15 cellular contexts compared by ENCODE assay signal in the genomic region with DNA sequence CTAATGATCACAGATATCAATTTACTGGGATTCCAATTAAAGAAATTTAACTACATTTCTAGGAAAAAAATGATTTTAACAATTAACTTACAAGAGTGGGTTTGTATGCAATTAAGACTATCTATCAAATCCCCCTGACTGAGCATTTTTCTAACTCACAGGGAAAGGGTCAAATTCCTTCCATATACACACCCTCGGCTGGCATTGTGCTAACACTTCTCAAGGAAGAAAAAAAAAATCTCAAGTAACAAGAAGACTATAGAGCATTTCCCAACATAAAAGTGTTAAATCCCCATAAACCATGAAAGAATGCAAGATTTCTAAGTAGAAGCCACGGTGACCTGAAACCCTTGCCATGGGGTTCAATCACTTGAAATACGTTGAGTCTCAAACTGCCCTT.
DNase-seq lines count a peak whose midpoint lies in the region; ATAC-seq and TF ChIP-seq lines count a peak whose summit lies in the region.
"Had no signal": no experiment of that assay in that cellular context is flagged by ENCODE, and none has a peak within 500 bp of the region (broad histone marks: within the 10 kb centered on the region; RNA-seq: fewer than 3 reads in every experiment).

No MANE protein-coding gene starts in this region.

- H3K27me3 Mint-ChIP-seq in brain (peaks cover 5% of the 10 kb centered on the region), progenitor cell of endocrine pancreas (no peaks in the 10 kb centered on the region), MCF 10A (ENCODE audit: insufficient read depth, unreplicated experiment) (no peaks in the 10 kb centered on the region)
- H3K27me3 Mint-ChIP-seq: CD4-positive, alpha-beta T cell had no signal

- peaks cover 0 to 3% (median 0%) of the 10 kb centered on the region in 5 experiments for H3K9me3 Mint-ChIP-seq in brain
- H3K9me3 Mint-ChIP-seq in progenitor cell of endocrine pancreas (ENCODE audit: low read depth) = no peaks in the 10 kb centered on the region
- H3K9me3 Mint-ChIP-seq in stimulated activated effector memory CD8-positive, alpha-beta T cell treated with anti-CD3 and anti-CD28 coated beads, Interleukin-12 subunit alpha, Interleukin-12 subunit beta, amount 100 ng/mL, for 72 hours = no peaks in the 10 kb centered on the region
- no peaks in the 10 kb centered on the region for H3K9me3 Mint-ChIP-seq in MCF 10A (ENCODE audit: unreplicated experiment)
- H3K9me3 Mint-ChIP-seq: CD4-positive, alpha-beta T cell had no signal

- H3K27ac Mint-ChIP-seq in brain (peak overlapping the region in 3 of 5 experiments; percentile 48 to 77 (median 71)), progenitor cell of endocrine pancreas (peak overlapping the region; percentile 1), MCF 10A (ENCODE audit: low read depth, unreplicated experiment) (no peak overlapping the region)
- H3K27ac Mint-ChIP-seq in stimulated activated effector memory CD8-positive, alpha-beta T cell treated with anti-CD3 and anti-CD28 coated beads, Interleukin-12 subunit alpha, Interleukin-12 subunit beta, amount 100 ng/mL, for 72 hours = no peak overlapping the region
- H3K27ac Mint-ChIP-seq: CD4-positive, alpha-beta T cell had no signal

- ATAC-seq in stimulated activated effector memory CD8-positive, alpha-beta T cell treated with anti-CD3 and anti-CD28 coated beads, Interleukin-12 subunit alpha, Interleukin-12 subunit beta, amount 100 ng/mL, for 72 hours = no peak
- ATAC-seq: A549 had no signal

- in situ Hi-C loops in G401 (cut with HindIII; ENCODE audit: low sequenced_read_pairs) = no loop called here

- CTCF ChIA-PET in MCF 10A (lab: Yijun Ruan, JAX) = no interaction called here

- no peak for TF ChIP-seq CTCF in brain (conservative IDR thresholded peaks at IDR 0.05)
- TF ChIP-seq CTCF in progenitor cell of endocrine pancreas (IDR thresholded peaks at IDR 0.05; ENCODE audit: unreplicated experiment) = no peak
- TF ChIP-seq CTCF in MCF 10A (IDR thresholded peaks at IDR 0.05; ENCODE audit: unreplicated experiment) = no peak

- DNase-seq in G401 (ENCODE audit: low spot score) (peak; percentile 56), left kidney (ENCODE audit: low read depth, low spot score) (peak; percentile 34), progenitor cell of endocrine pancreas (ENCODE audit: low spot score, unreplicated experiment) (no peak), inferior parietal cortex (ENCODE audit: extremely low spot score) (no peak), MCF 10A (ENCODE audit: unreplicated experiment) (no peak), iPS-NIHi7 (ENCODE audit: extremely low spot score) (no peak)
- no peak for DNase-seq in stimulated activated effector memory CD8-positive, alpha-beta T cell treated with anti-CD3 and anti-CD28 coated beads, Interleukin-12 subunit alpha, Interleukin-12 subunit beta, amount 100 ng/mL, for 72 hours (ENCODE audit: low spot score in 2 of 2)
- DNase-seq: AML-193; Caco-2; CD4-positive, alpha-beta T cell; GDM1; GOT3; H7 had no signal

- intact Hi-C loops in MCF 10A (cut with micrococcal nuclease) = no loop called here

- H3K4me3 Mint-ChIP-seq in brain (no peak overlapping the region), progenitor cell of endocrine pancreas (ENCODE audit: low read depth) (no peak overlapping the region), MCF 10A (ENCODE audit: unreplicated experiment) (no peak overlapping the region)
- H3K4me3 Mint-ChIP-seq in stimulated activated effector memory CD8-positive, alpha-beta T cell treated with anti-CD3 and anti-CD28 coated beads, Interleukin-12 subunit alpha, Interleukin-12 subunit beta, amount 100 ng/mL, for 72 hours = no peak overlapping the region
- H3K4me3 Mint-ChIP-seq: CD4-positive, alpha-beta T cell had no signal

- no TSS peak for BruUV-seq in MCF 10A (replicated peaks; lab: Mats Ljungman, UMichigan)

- POLR2A ChIA-PET in MCF 10A (lab: Yijun Ruan, JAX) = no interaction called here

- H3K36me3 Mint-ChIP-seq in brain = peaks cover 14% of the 10 kb centered on the region
- peaks cover 18% of the 10 kb centered on the region for H3K36me3 Mint-ChIP-seq in progenitor cell of endocrine pancreas (ENCODE audit: insufficient read depth)
- H3K36me3 Mint-ChIP-seq in stimulated activated effector memory CD8-positive, alpha-beta T cell treated with anti-CD3 and anti-CD28 coated beads, Interleukin-12 subunit alpha, Interleukin-12 subunit beta, amount 100 ng/mL, for 72 hours = no peaks in the 10 kb centered on the region
- no peaks in the 10 kb centered on the region for H3K36me3 Mint-ChIP-seq in MCF 10A (ENCODE audit: insufficient read depth, unreplicated experiment)

- H3K4me1 Mint-ChIP-seq in brain = peaks cover 27% of the 10 kb centered on the region
- H3K4me1 Mint-ChIP-seq in progenitor cell of endocrine pancreas (ENCODE audit: low read depth) = peaks cover 20% of the 10 kb centered on the region
- peaks cover 6% of the 10 kb centered on the region for H3K4me1 Mint-ChIP-seq in stimulated activated effector memory CD8-positive, alpha-beta T cell treated with anti-CD3 and anti-CD28 coated beads, Interleukin-12 subunit alpha, Interleukin-12 subunit beta, amount 100 ng/mL, for 72 hours
- peaks cover 6% of the 10 kb centered on the region for H3K4me1 Mint-ChIP-seq in MCF 10A (ENCODE audit: insufficient read depth, unreplicated experiment)

Comparison
In these comparisons a context has a peak if more than half of its experiments do, and no peak if none do; other contexts are left out.
1. DNase-seq: peak in G401 (single experiment) and left kidney (single experiment); none in progenitor cell of endocrine pancreas (single experiment), stimulated activated effector memory CD8-positive, alpha-beta T cell treated with anti-CD3 and anti-CD28 coated beads, Interleukin-12 subunit alpha, Interleukin-12 subunit beta, amount 100 ng/mL, for 72 hours (0 of 2), inferior parietal cortex (single experiment), MCF 10A (single experiment) and iPS-NIHi7 (single experiment).
2. H3K27ac Mint-ChIP-seq: peak in brain (3 of 5) and progenitor cell of endocrine pancreas (single experiment); none in stimulated activated effector memory CD8-positive, alpha-beta T cell treated with anti-CD3 and anti-CD28 coated beads, Interleukin-12 subunit alpha, Interleukin-12 subunit beta, amount 100 ng/mL, for 72 hours (single experiment) and MCF 10A (single experiment).